Comparison of ENCODE assay signal across 28 cellular contexts in genomic region chr13:90217275-90217674, GRCh38.
"Had no signal": no experiment of that assay in that cellular context is flagged by ENCODE, and none has a peak within 500 bp of the region (broad histone marks: within the 10 kb centered on the region; RNA-seq: fewer than 3 reads in every experiment).

No MANE protein-coding gene starts in this region.

- DNase-seq: colonic mucosa; cortex of kidney; dermis blood vessel endothelial cell; dorsolateral prefrontal cortex; effector CD4-positive, alpha-beta T cell; effector CD8-positive, alpha-beta T cell; effector memory CD4-positive, alpha-beta T cell; effector memory CD8-positive, alpha-beta T cell; endodermal cell; erythroblast; esophagus squamous epithelium; foreskin fibroblast; foreskin keratinocyte; foreskin melanocyte; gastrocnemius medialis; glutamatergic neuron; head of caudate nucleus; heart left ventricle; heart right ventricle had no signal

- H3K4me1 Mint-ChIP-seq: endodermal cell had no signal

- H3K27me3 ChIP-seq: colonic mucosa, esophagus muscularis mucosa, esophagus squamous epithelium, foreskin keratinocyte, gastrocnemius medialis, gastroesophageal sphincter, heart left ventricle, heart right ventricle had no signal

- H3K9me3 ChIP-seq: colonic mucosa, esophagus muscularis mucosa, esophagus squamous epithelium, gastrocnemius medialis, gastroesophageal sphincter had no signal

- H3K36me3 ChIP-seq: colonic mucosa, esophagus muscularis mucosa, esophagus squamous epithelium, gastrocnemius medialis, gastroesophageal sphincter, heart left ventricle, heart right ventricle had no signal

- FAIRE-seq: endometrium, endothelial cell of umbilical vein, frontal cortex had no signal

- H3K4me1 ChIP-seq: colonic mucosa, esophagus muscularis mucosa, esophagus squamous epithelium, foreskin keratinocyte, gastrocnemius medialis, gastroesophageal sphincter, heart left ventricle, heart right ventricle had no signal

- ATAC-seq: effector memory CD8-positive, alpha-beta T cell; esophagus mucosa; foreskin keratinocyte; gastrocnemius medialis; gastroesophageal sphincter; heart left ventricle; heart right ventricle had no signal

- H3K4me3 Mint-ChIP-seq: dendritic cell treated with granulocyte-macrophage colony-stimulating factor and Interleukin-4, amounts not matched to agents 40 ng/mL and 50 ng/mL, for 4 days; effector memory CD8-positive, alpha-beta T cell; endodermal cell had no signal

- H3K4me3 ChIP-seq: colonic mucosa, coronary artery, dorsolateral prefrontal cortex, esophagus muscularis mucosa, esophagus squamous epithelium, gastrocnemius medialis, gastroesophageal sphincter, heart left ventricle, heart right ventricle had no signal

- H3K27me3 Mint-ChIP-seq: dendritic cell treated with granulocyte-macrophage colony-stimulating factor and Interleukin-4, amounts not matched to agents 40 ng/mL and 50 ng/mL, for 4 days; effector memory CD8-positive, alpha-beta T cell had no signal

- H3K27ac ChIP-seq: colonic mucosa, coronary artery, dorsolateral prefrontal cortex, epithelial cell of prostate, esophagus muscularis mucosa, esophagus squamous epithelium, foreskin keratinocyte, gastrocnemius medialis, gastroesophageal sphincter, heart left ventricle, heart right ventricle had no signal

- H3K27ac Mint-ChIP-seq: dendritic cell treated with granulocyte-macrophage colony-stimulating factor and Interleukin-4, amounts not matched to agents 40 ng/mL and 50 ng/mL, for 4 days; effector memory CD8-positive, alpha-beta T cell; endodermal cell had no signal
